ENCODE assay signal across 9 cellular contexts in the genomic region with DNA sequence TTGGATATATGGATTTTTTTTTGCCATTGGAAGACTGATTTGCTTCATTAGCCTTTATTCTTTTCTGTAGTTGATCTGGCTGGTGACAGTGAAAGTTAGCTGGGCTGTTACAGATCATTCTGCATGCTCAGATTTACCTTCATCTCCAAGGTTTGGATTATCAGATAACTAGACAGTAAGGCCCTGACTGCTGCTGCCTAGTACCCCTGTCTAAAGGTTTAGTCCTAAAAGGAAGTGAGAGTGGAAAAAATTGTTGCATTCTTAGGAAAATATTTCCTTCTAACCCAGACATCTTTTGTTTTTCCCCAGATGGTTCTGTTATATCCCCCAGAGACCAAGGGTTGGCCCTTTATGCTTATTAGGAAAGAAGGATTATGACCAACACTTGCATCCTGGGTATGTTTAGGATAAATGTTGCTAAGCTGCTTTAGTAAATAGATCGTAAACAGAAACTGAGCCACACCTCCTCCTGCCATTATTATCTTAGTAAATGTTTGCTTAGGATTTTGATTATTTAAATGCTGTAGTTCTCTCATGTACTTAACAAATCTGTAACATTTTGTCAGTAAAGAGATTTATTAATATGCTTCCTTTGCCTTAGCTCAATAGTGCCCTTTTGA. TPM values are rescaled to one million over a fixed set of nuclear protein-coding genes. Genes with fewer than 3 reads are reported as not detected.
DNase-seq lines count a peak whose midpoint lies in the region; ATAC-seq and TF ChIP-seq lines count a peak whose summit lies in the region.
"Had no signal": no experiment of that assay in that cellular context is flagged by ENCODE, and none has a peak within 500 bp of the region (broad histone marks: within the 10 kb centered on the region; RNA-seq: fewer than 3 reads in every experiment).

No MANE protein-coding gene starts in this region.

- peak overlapping the region; percentile 36; the same call in 1 of the 2 replicates for H3K4me2 ChIP-seq in IMR-90 (ENCODE audit: low read depth, low read length)

- no peak overlapping the region for H2AK9ac ChIP-seq in IMR-90 (replicated peaks; ENCODE audit: low read depth, low read length, poor library complexity)

- H3K4me1 ChIP-seq in IMR-90 (ENCODE audit: control insufficient read depth, insufficient read depth, low read length) = peaks cover 15% of the 10 kb centered on the region
- no peaks in the 10 kb centered on the region for H3K4me1 ChIP-seq in CD8-positive, alpha-beta T cell (ENCODE audit: insufficient read depth, low read length)

- no peak for TF ChIP-seq RAD21 in IMR-90 (IDR thresholded peaks at IDR 0.05; ENCODE audit: low read length)

- peaks cover 15 to 67% of the 10 kb centered on the region in 2 experiments for H3K79me1 ChIP-seq in IMR-90 (ENCODE audit: low read depth in 1 of 2, low read length in 2 of 2)

- no peaks in the 10 kb centered on the region for H3K36me3 Mint-ChIP-seq in effector memory CD8-positive, alpha-beta T cell (ENCODE audit: insufficient read depth)
- no peaks in the 10 kb centered on the region for H3K36me3 Mint-ChIP-seq in CD8-positive, alpha-beta T cell

- H3K14ac ChIP-seq in IMR-90 (replicated peaks; ENCODE audit: low read depth, low read length) = peak overlapping the region; percentile 86

- DNase-seq in AG10803 (ENCODE audit: low read depth) (peak; percentile 94), IMR-90 (peak; percentile 49), dermis microvascular lymphatic vessel endothelial cell (ENCODE audit: low read depth in 2 of 2) (peak; percentile 72 to 94), myocyte (ENCODE audit: low read depth) (peak; percentile 37), NCI-H2227 (lab: John Stamatoyannopoulos, UW; ENCODE audit: unreplicated experiment) (no peak)
- DNase-seq in effector memory CD8-positive, alpha-beta T cell = no peak
- no peak for DNase-seq in CD8-positive, alpha-beta T cell
- DNase-seq: NCI-H146 had no signal

- H3K9ac ChIP-seq in IMR-90 (ENCODE audit: low read depth, low read length) = peak overlapping the region; percentile 14; the same call in 1 of the 2 replicates

- no TSS peak for BruUV-seq in IMR-90 (replicated peaks; lab: Mats Ljungman, UMichigan)

- dilution Hi-C loops in IMR-90 (cut with HindIII; ENCODE audit: low sequenced_read_pairs, unreplicated experiment) = no loop called here

- peak overlapping the region; percentile 60; the same call in 1 of the 2 replicates for H4K5ac ChIP-seq in IMR-90 (ENCODE audit: low read depth, low read length)

- no peak for TF ChIP-seq POLR2A in IMR-90 (IDR thresholded peaks at IDR 0.05; ENCODE audit: low read depth, low read length)

- peak overlapping the region; percentile 97 for H2BK5ac ChIP-seq in IMR-90 (ENCODE audit: low read depth, low read length, poor library complexity, severe bottlenecking)

- no peaks in the 10 kb centered on the region for H3K27me3 Mint-ChIP-seq in effector memory CD8-positive, alpha-beta T cell
- H3K27me3 Mint-ChIP-seq in CD8-positive, alpha-beta T cell (ENCODE audit: low read depth) = no peaks in the 10 kb centered on the region

- no peak overlapping the region for H3K4me3 Mint-ChIP-seq in effector memory CD8-positive, alpha-beta T cell
- no peak overlapping the region for H3K4me3 Mint-ChIP-seq in CD8-positive, alpha-beta T cell

- no peaks in the 10 kb centered on the region for H3K9me3 ChIP-seq in IMR-90 (ENCODE audit: control insufficient read depth, insufficient read depth, low read length)
- no peaks in the 10 kb centered on the region for H3K9me3 ChIP-seq in CD8-positive, alpha-beta T cell (ENCODE audit: low read length)

- H2AK5ac ChIP-seq in IMR-90 (ENCODE audit: low read depth, low read length) = peak overlapping the region; percentile 10; the same call in 1 of the 2 replicates

- H3K4me1 Mint-ChIP-seq in effector memory CD8-positive, alpha-beta T cell (ENCODE audit: low read depth in 2 of 2) = peaks cover 3 to 14% of the 10 kb centered on the region in 2 donors
- H3K4me1 Mint-ChIP-seq in CD8-positive, alpha-beta T cell (ENCODE audit: low read depth) = no peaks in the 10 kb centered on the region

- H2BK20ac ChIP-seq in IMR-90 (ENCODE audit: low read depth, low read length) = peak overlapping the region; percentile 61

- peak overlapping the region; percentile 66; the same call in 1 of the 2 replicates for H4K91ac ChIP-seq in IMR-90 (ENCODE audit: insufficient read depth, low read depth, low read length)

- H2AFZ ChIP-seq in IMR-90 (replicated peaks; ENCODE audit: low read length, poor library complexity) = no peak overlapping the region

- peak overlapping the region; percentile 73; the same call in 1 of the 2 replicates for H2BK120ac ChIP-seq in IMR-90 (ENCODE audit: low read depth, low read length)

- H3K9me3 Mint-ChIP-seq in effector memory CD8-positive, alpha-beta T cell = no peaks in the 10 kb centered on the region
- H3K9me3 Mint-ChIP-seq in CD8-positive, alpha-beta T cell = no peaks in the 10 kb centered on the region

- in situ Hi-C loops in IMR-90 (cut with MboI; ENCODE audit: low sequenced_read_pairs) = no loop called here

- CTCF ChIA-PET in IMR-90 (lab: Yijun Ruan, JAX) = no interaction called here
- CTCF ChIA-PET in CD8-positive, alpha-beta T cell (lab: Charles Lee) = interaction anchor here (0.6 kb wide), 1 partner anchor 18 kb away, joined by 3 read pairs; no protein-coding TSS in a partner anchor

- TF ChIP-seq CTCF in AG10803 (conservative IDR thresholded peaks at IDR 0.05; ENCODE audit: low read length) = no peak
- TF ChIP-seq CTCF in IMR-90 (conservative IDR thresholded peaks at IDR 0.05; ENCODE audit: low read depth, low read length) = no peak
- no peak for TF ChIP-seq CTCF in CD8-positive, alpha-beta T cell (IDR thresholded peaks at IDR 0.05)

- no peak overlapping the region for H3K56ac ChIP-seq in IMR-90 (ENCODE audit: extremely low read depth, insufficient read depth, low read length)

- H3K27ac ChIP-seq in IMR-90 (ENCODE audit: insufficient read depth, low read length) = peak overlapping the region; percentile 40
- no peak overlapping the region for H3K27ac ChIP-seq in CD8-positive, alpha-beta T cell (ENCODE audit: low read depth, low read length)

- WGBS in IMR-90 (ENCODE audit: extremely low coverage in 2 of 2, insufficient read length in 1 of 2), 2 experiments = no CpG with 5 or more reads among the region's 1 CpG

- H3K36me3 ChIP-seq in IMR-90 (ENCODE audit: control insufficient read depth, insufficient read depth, low read length) = no peaks in the 10 kb centered on the region
- H3K36me3 ChIP-seq in CD8-positive, alpha-beta T cell (ENCODE audit: insufficient read depth, low read length) = no peaks in the 10 kb centered on the region

- POLR2A ChIA-PET in IMR-90 (lab: Charles Lee; ENCODE audit: unreplicated experiment) = interaction anchor here (0.9 kb wide), 1 partner anchor 15 kb away, joined by 3 read pairs; no protein-coding TSS in a partner anchor
- POLR2A ChIA-PET in CD8-positive, alpha-beta T cell (lab: Charles Lee) = no interaction called here

- H2BK15ac ChIP-seq in IMR-90 (ENCODE audit: low read depth, low read length) = peak overlapping the region; percentile 25; the same call in 2 of the 3 replicates

- no peak overlapping the region for H3K27ac Mint-ChIP-seq in effector memory CD8-positive, alpha-beta T cell
- no peak overlapping the region for H3K27ac Mint-ChIP-seq in CD8-positive, alpha-beta T cell

- peak; percentile 37 for ATAC-seq in IMR-90 (ENCODE audit: low read depth)
- ATAC-seq in effector memory CD8-positive, alpha-beta T cell (replicated peaks) = no peak
- no peak for ATAC-seq in CD8-positive, alpha-beta T cell
- ATAC-seq in HG03432 (IDR thresholded peaks at IDR 0.05; ENCODE audit: unreplicated experiment) = no peak

- H3K27me3 ChIP-seq in IMR-90 (ENCODE audit: control insufficient read depth, insufficient read depth, low read length) = no peaks in the 10 kb centered on the region
- H3K27me3 ChIP-seq in CD8-positive, alpha-beta T cell (ENCODE audit: insufficient read depth, low read length) = no peaks in the 10 kb centered on the region

- H3K18ac ChIP-seq in IMR-90 (ENCODE audit: low read depth, low read length) = peak overlapping the region; percentile 87; the same call in 1 of the 2 replicates

- peaks cover 4% of the 10 kb centered on the region; the same call in 1 of the 2 replicates for H3K9me1 ChIP-seq in IMR-90 (ENCODE audit: insufficient read depth, low read length)

- H3K4ac ChIP-seq in IMR-90 (ENCODE audit: low read depth, low read length) = peak overlapping the region; percentile 75; the same call in 1 of the 2 replicates

- peaks cover 3% of the 10 kb centered on the region; the same call in 1 of the 2 replicates for H4K20me1 ChIP-seq in IMR-90 (ENCODE audit: insufficient read depth, low read length)

- H3K4me3 ChIP-seq in AG10803 (ENCODE audit: low read length) (no peak overlapping the region), IMR-90 (ENCODE audit: insufficient read depth, low read depth, low read length) (no peak overlapping the region)
- no peak overlapping the region for H3K4me3 ChIP-seq in CD8-positive, alpha-beta T cell (ENCODE audit: low read depth, low read length)

- H4K8ac ChIP-seq in IMR-90 (ENCODE audit: low read depth in 2 of 2, low read length in 2 of 2) = peak overlapping the region in 1 of 2 experiments; percentile 81; a peak in 2 of 4 replicates

- H3K23ac ChIP-seq in IMR-90 (ENCODE audit: low read depth, low read length) = peak overlapping the region; percentile 87

- intact Hi-C loops in IMR-90 (cut with micrococcal nuclease) = no loop called here
- intact Hi-C loops in CD8-positive, alpha-beta T cell (cut with DNase I, micrococcal nuclease) = no loop called here

TF ChIP-seq in IMR-90, 13 proteins besides CTCF, POLR2A, EP300 and RAD21:
- TF ChIP-seq MXI1 (IDR thresholded peaks at IDR 0.05; ENCODE audit: borderline replicate concordance, low read depth, low read length) = no peak
- no peak for TF ChIP-seq ELK1 (IDR thresholded peaks at IDR 0.05; ENCODE audit: borderline replicate concordance, low read depth, low read length)
- TF ChIP-seq SMC3 (IDR thresholded peaks at IDR 0.05; ENCODE audit: low read depth, low read length) = no peak
- TF ChIP-seq FOS (IDR thresholded peaks at IDR 0.05; ENCODE audit: low read depth, low read length) = no peak

RNA-seq across cellular contexts. Expression of gene MCU, which starts 44.3 kb away (rescaled TPM):
- 36.2 and 39.7 TPM in 2 replicates for total RNA-seq in IMR-90 (2012; rRNA removed)
- polyA plus RNA-seq in IMR-90 (2012; rRNA removed) = 35.1 and 36.7 TPM in 2 replicates
- 9.6 and 11.2 TPM in 2 replicates for polyA plus RNA-seq in IMR-90 (2012; cell fraction: cytosol; rRNA removed)
- polyA plus RNA-seq in IMR-90 (2012; cell fraction: nucleus; rRNA removed; ENCODE audit: low replicate concordance) = 12.1 and 61.4 TPM in 2 replicates
- 37.7 and 39.0 TPM in 2 replicates for total RNA-seq in dermis microvascular lymphatic vessel endothelial cell
- 83.5 and 160 TPM in 2 replicates for total RNA-seq in myocyte
- polyA plus RNA-seq in myocyte (2012) = 34.4 TPM
- 1 to 10 TPM; 6.7 to 7.2 TPM for total RNA-seq in CD8-positive, alpha-beta T cell

Comparison
In these comparisons a context has a peak if more than half of its experiments do, and no peak if none do; other contexts are left out.
1. DNase-seq: peak in AG10803 (single experiment), IMR-90 (single experiment), dermis microvascular lymphatic vessel endothelial cell (2 of 2) and myocyte (single experiment); none in NCI-H2227 (single experiment), effector memory CD8-positive, alpha-beta T cell (0 of 3) and CD8-positive, alpha-beta T cell (0 of 7).